ENCODE assay signal across 2 cellular contexts in the genomic region with DNA sequence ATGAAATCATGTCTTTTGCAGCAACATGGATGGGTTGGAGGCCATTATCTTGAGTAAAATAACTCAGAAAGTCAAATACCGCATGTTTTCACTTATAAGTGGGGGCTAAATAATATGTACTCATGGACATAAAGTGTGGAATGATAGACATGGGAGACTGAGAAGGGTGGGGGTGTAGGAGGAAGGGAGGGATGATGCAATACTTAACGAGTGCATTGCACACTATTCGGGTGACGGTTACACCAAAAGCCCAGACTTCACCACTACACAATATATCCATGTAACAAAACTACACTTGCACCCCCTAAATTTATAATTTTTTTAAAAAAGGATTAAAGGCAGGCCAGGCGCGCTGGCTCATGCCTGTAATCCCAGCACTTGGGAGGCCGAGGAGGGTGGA.
TF ChIP-seq lines count a peak whose summit lies in the region.

No MANE protein-coding gene starts in this region.

TF ChIP-seq in HepG2, 621 proteins besides CTCF, POLR2A, EP300 and RAD21:
- TF ChIP-seq CEBPB (IDR thresholded peaks at IDR 0.05; ENCODE audit: borderline replicate concordance, low read depth, low read length), result peak; percentile 70
- no peak for TF ChIP-seq HES4 (CRISPR knock-in tag; IDR thresholded peaks at IDR 0.05; ENCODE audit: borderline replicate concordance)
- TF ChIP-seq ATF7 (IDR thresholded peaks at IDR 0.05), result peak; percentile 37; the same call in 1 of the 2 replicates
- no peak for TF ChIP-seq ATF7 (CRISPR knock-in tag; IDR thresholded peaks at IDR 0.05)
- TF ChIP-seq, protein P1, sequence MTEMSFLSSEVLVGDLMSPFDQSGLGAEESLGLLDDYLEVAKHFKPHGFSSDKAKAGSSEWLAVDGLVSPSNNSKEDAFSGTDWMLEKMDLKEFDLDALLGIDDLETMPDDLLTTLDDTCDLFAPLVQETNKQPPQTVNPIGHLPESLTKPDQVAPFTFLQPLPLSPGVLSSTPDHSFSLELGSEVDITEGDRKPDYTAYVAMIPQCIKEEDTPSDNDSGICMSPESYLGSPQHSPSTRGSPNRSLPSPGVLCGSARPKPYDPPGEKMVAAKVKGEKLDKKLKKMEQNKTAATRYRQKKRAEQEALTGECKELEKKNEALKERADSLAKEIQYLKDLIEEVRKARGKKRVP (CRISPR knock-in tag; IDR thresholded peaks at IDR 0.05), result peak in 1 of 2 experiments; percentile 44; a peak in 1 of 4 replicates
- no peak for TF ChIP-seq MEIS1 (CRISPR knock-in tag; IDR thresholded peaks at IDR 0.05; ENCODE audit: borderline replicate concordance)
- TF ChIP-seq TRIM24 (CRISPR knock-in tag; IDR thresholded peaks at IDR 0.05), result no peak
- no peak for TF ChIP-seq RELA (CRISPR knock-in tag; IDR thresholded peaks at IDR 0.05)

TF ChIP-seq in H1, 55 proteins besides CTCF, POLR2A, EP300 and RAD21:
- no peak for TF ChIP-seq TCF12 (IDR thresholded peaks at IDR 0.05; ENCODE audit: low read depth, low read length)
- peak; percentile 5; the same call in 1 of the 2 replicates for TF ChIP-seq CEBPB (IDR thresholded peaks at IDR 0.05; ENCODE audit: low read depth, low read length)
